In the genomic region with DNA sequence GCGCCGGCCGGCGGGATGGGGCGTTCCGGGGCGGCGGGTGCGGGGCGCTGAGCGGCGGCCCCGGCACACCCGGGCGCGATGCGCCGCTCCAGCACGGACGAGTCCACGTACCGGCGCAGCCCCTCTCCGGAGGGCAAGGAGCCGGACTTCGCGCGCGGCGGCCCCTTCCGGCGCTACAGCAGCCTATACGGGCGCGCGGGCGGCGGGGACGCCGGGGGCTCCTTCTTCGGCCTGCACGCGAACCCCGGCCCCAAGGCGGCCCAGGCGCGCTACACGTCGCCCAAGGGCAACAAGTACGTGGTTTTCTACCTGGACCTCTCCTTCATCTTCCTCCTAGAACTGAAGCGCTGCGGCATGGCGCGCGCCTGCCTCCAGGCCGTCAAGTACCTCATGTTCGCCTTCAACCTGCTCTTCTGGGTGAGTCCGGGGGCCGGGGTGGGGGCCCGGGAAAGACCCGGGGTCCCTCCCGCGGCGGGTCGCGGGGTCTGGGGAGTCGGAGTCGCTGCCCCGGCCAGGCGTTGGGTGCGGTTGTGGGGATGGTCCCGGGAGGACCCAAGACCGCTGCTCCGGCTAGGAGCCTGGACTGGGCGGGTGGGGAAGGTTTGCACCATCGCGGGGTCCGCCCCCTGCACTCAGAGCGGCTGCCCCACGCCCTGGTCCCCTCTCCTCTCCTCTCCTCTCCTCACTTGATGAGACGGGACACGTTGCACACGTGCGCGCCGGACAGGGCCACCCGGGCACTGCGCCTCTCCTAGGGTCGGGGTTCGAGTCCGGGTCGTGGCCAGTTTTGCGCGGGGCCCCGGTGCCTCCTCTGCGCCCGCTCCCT, we compare ENCODE assay signal across 10 cellular contexts. TPM values are rescaled to one million over a fixed set of nuclear protein-coding genes. Genes with fewer than 3 reads are reported as not detected.
A peak's percentile ranks its signal among the peaks of the same experiment; 100 is the strongest.
DNase-seq lines count a peak whose midpoint lies in the region; ATAC-seq and TF ChIP-seq lines count a peak whose summit lies in the region.
"Had no signal": no experiment of that assay in that cellular context is flagged by ENCODE, and none has a peak within 500 bp of the region (broad histone marks: within the 10 kb centered on the region; RNA-seq: fewer than 3 reads in every experiment).

No MANE protein-coding gene starts in this region.

- no peaks in the 10 kb centered on the region for H3K9me3 Mint-ChIP-seq in activated CD4-positive, alpha-beta T cell treated with anti-CD3 and anti-CD28 coated beads for 36 hours (ENCODE audit: low read depth)
- H3K9me3 Mint-ChIP-seq in activated T-helper 17 cell treated with anti-CD3 and anti-CD28 coated beads, Interleukin-2, amount 50 U/mL, for 72 hours: no peaks in the 10 kb centered on the region
- H3K9me3 Mint-ChIP-seq in effector memory CD8-positive, alpha-beta T cell: no peaks in the 10 kb centered on the region

- no peak overlapping the region for H3K27ac ChIP-seq in iPS-18a (ENCODE audit: low read length)
- peak overlapping the region in 1 of 5 donors; percentile 42 for H3K27ac ChIP-seq in stomach

- H3K9ac ChIP-seq in iPS-18a (ENCODE audit: low read length): peak overlapping the region; percentile 22

- peak; percentile 23 for ATAC-seq in activated CD4-positive, alpha-beta T cell treated with anti-CD3 and anti-CD28 coated beads for 36 hours
- peak; percentile 11 for ATAC-seq in activated T-helper 17 cell treated with anti-CD3 and anti-CD28 coated beads, Interleukin-2, amount 50 U/mL, for 72 hours (replicated peaks)
- no peak for ATAC-seq in effector memory CD8-positive, alpha-beta T cell (replicated peaks)

- H3K4me3 ChIP-seq in iPS-18a (ENCODE audit: low read length): peak overlapping the region; percentile 63
- H3K4me3 ChIP-seq in stomach: peak overlapping the region; percentile 43 to 58 (median 48)

- H3K4me1 ChIP-seq in iPS-18a (ENCODE audit: control insufficient read depth, low read depth, low read length) (peaks cover 13% of the 10 kb centered on the region), stomach (peaks cover 32 to 66% (median 56%) of the 10 kb centered on the region in 4 donors)

- no peak for TF ChIP-seq EP300 in stomach (IDR thresholded peaks at IDR 0.05)

- H3K36me3 ChIP-seq in iPS-18a (ENCODE audit: control insufficient read depth, low read depth, low read length): no peaks in the 10 kb centered on the region
- H3K36me3 ChIP-seq in stomach: peaks cover 0 to 5% (median 2%) of the 10 kb centered on the region in 4 donors

- WGBS in stomach, 5 donors: 13 to 43% (median 22%) methylated on average over 39 to 97 of the region's 97 CpGs

- H3K27ac Mint-ChIP-seq in activated CD4-positive, alpha-beta T cell treated with anti-CD3 and anti-CD28 coated beads for 36 hours: no peak overlapping the region
- H3K27ac Mint-ChIP-seq in activated T-helper 17 cell treated with anti-CD3 and anti-CD28 coated beads, Interleukin-2, amount 50 U/mL, for 72 hours: no peak overlapping the region
- no peak overlapping the region for H3K27ac Mint-ChIP-seq in effector memory CD8-positive, alpha-beta T cell

- H3K4me3 Mint-ChIP-seq in activated CD4-positive, alpha-beta T cell treated with anti-CD3 and anti-CD28 coated beads for 36 hours: peak overlapping the region; percentile 30
- no peak overlapping the region for H3K4me3 Mint-ChIP-seq in activated T-helper 17 cell treated with anti-CD3 and anti-CD28 coated beads, Interleukin-2, amount 50 U/mL, for 72 hours
- H3K4me3 Mint-ChIP-seq in effector memory CD8-positive, alpha-beta T cell: peak overlapping the region in 1 of 2 donors; percentile 17

- no peaks in the 10 kb centered on the region for H3K36me3 Mint-ChIP-seq in activated CD4-positive, alpha-beta T cell treated with anti-CD3 and anti-CD28 coated beads for 36 hours (ENCODE audit: low read depth)
- no peaks in the 10 kb centered on the region for H3K36me3 Mint-ChIP-seq in activated T-helper 17 cell treated with anti-CD3 and anti-CD28 coated beads, Interleukin-2, amount 50 U/mL, for 72 hours (ENCODE audit: low read depth)
- peaks cover 8% of the 10 kb centered on the region for H3K36me3 Mint-ChIP-seq in effector memory CD8-positive, alpha-beta T cell (ENCODE audit: insufficient read depth)

- DNase-seq in activated CD4-positive, alpha-beta T cell treated with anti-CD3 and anti-CD28 coated beads for 36 hours: no peak
- DNase-seq in activated CD4-positive, alpha-beta T cell treated with anti-CD3 and anti-CD28 coated beads, Interleukin-2, amount 50 U/mL, for 4 hours: no peak
- no peak for DNase-seq in stomach
- DNase-seq in NK-92 (lab: John Stamatoyannopoulos, UW; ENCODE audit: unreplicated experiment): no peak
- DNase-seq in effector memory CD8-positive, alpha-beta T cell: no peak
- no peak for DNase-seq in CD1c-positive myeloid dendritic cell (ENCODE audit: extremely low spot score)
- DNase-seq: cortex of kidney, posterior cingulate gyrus had no signal

- H3K4me1 Mint-ChIP-seq in activated CD4-positive, alpha-beta T cell treated with anti-CD3 and anti-CD28 coated beads for 36 hours: peaks cover 8% of the 10 kb centered on the region
- no peaks in the 10 kb centered on the region for H3K4me1 Mint-ChIP-seq in activated T-helper 17 cell treated with anti-CD3 and anti-CD28 coated beads, Interleukin-2, amount 50 U/mL, for 72 hours
- peaks cover 3 to 8% of the 10 kb centered on the region in 2 donors for H3K4me1 Mint-ChIP-seq in effector memory CD8-positive, alpha-beta T cell (ENCODE audit: low read depth in 2 of 2)

- POLR2A ChIA-PET in activated CD4-positive, alpha-beta T cell treated with anti-CD3 and anti-CD28 coated beads for 36 hours (lab: Charles Lee): no interaction called here

- CTCF ChIA-PET in activated CD4-positive, alpha-beta T cell treated with anti-CD3 and anti-CD28 coated beads for 36 hours (lab: Charles Lee): no interaction called here

- peaks cover 24% of the 10 kb centered on the region for H3K27me3 ChIP-seq in iPS-18a (ENCODE audit: control insufficient read depth, insufficient read depth, low read length)
- H3K27me3 ChIP-seq in stomach: peaks cover 0 to 42% (median 25%) of the 10 kb centered on the region in 3 donors

- no peak for TF ChIP-seq CTCF in stomach (IDR thresholded peaks at IDR 0.05)

- intact Hi-C loops in activated CD4-positive, alpha-beta T cell treated with anti-CD3 and anti-CD28 coated beads for 36 hours (cut with DNase I, micrococcal nuclease): loop anchor here (5.0 to 10.0 kb wide), 5 partner anchors 62 to 915 kb away; a partner anchor contains a TSS
- intact Hi-C loops in stomach (cut with DNase I; ENCODE audit: low total_unique reads): loop anchor here (5.0 kb wide), 1 partner anchor 202 kb away; no protein-coding TSS in a partner anchor

- H3K9me3 ChIP-seq in iPS-18a (ENCODE audit: control insufficient read depth, low read depth, low read length): no peaks in the 10 kb centered on the region
- no peaks in the 10 kb centered on the region for H3K9me3 ChIP-seq in stomach

- no peaks in the 10 kb centered on the region for H3K27me3 Mint-ChIP-seq in activated CD4-positive, alpha-beta T cell treated with anti-CD3 and anti-CD28 coated beads for 36 hours
- no peaks in the 10 kb centered on the region for H3K27me3 Mint-ChIP-seq in activated T-helper 17 cell treated with anti-CD3 and anti-CD28 coated beads, Interleukin-2, amount 50 U/mL, for 72 hours
- peaks cover 0 to 12% of the 10 kb centered on the region in 2 donors for H3K27me3 Mint-ChIP-seq in effector memory CD8-positive, alpha-beta T cell

- no peak for TF ChIP-seq POLR2A in stomach (IDR thresholded peaks at IDR 0.05)

RNA-seq across cellular contexts. Expression of a gene that starts 7.5 kb away (rescaled TPM):
- 1 to 10 TPM; 5.2 to 6.0 TPM for total RNA-seq in activated CD4-positive, alpha-beta T cell treated with anti-CD3 and anti-CD28 coated beads for 36 hours
- 10 to 100 TPM in 1 of 2 donors, 1 to 10 TPM in 1; 6.0 to 11.2 TPM for total RNA-seq in activated T-helper 17 cell treated with anti-CD3 and anti-CD28 coated beads, Interleukin-2, amount 50 U/mL, for 72 hours
- total RNA-seq in stomach: 100 to 1,000 TPM in 1 of 5 donors, 10 to 100 TPM in 4; 20.5 to 116 (median 29.7) TPM
- polyA plus RNA-seq in stomach: 10 to 100 TPM; 10.5 to 29.8 (median 26.4) TPM

RNA-seq across cellular contexts. Expression of a gene that starts 7.8 kb away (rescaled TPM):
- total RNA-seq in activated CD4-positive, alpha-beta T cell treated with anti-CD3 and anti-CD28 coated beads for 36 hours: 10 to 100 TPM; 74.6 to 79.4 TPM
- 100 to 1,000 TPM in 1 of 2 donors, 10 to 100 TPM in 1; 41.2 to 106 TPM for total RNA-seq in activated T-helper 17 cell treated with anti-CD3 and anti-CD28 coated beads, Interleukin-2, amount 50 U/mL, for 72 hours
- total RNA-seq in stomach: 100 to 1,000 TPM in 1 of 5 donors, 10 to 100 TPM in 4; 13.8 to 407 (median 63.4) TPM
- 100 to 1,000 TPM; 130 to 160 (median 152) TPM for polyA plus RNA-seq in stomach

RNA-seq across cellular contexts. Expression of a gene that starts 17.4 kb away (rescaled TPM):
- total RNA-seq in activated CD4-positive, alpha-beta T cell treated with anti-CD3 and anti-CD28 coated beads for 36 hours: 10 to 100 TPM; 36.8 to 38.6 TPM
- total RNA-seq in activated T-helper 17 cell treated with anti-CD3 and anti-CD28 coated beads, Interleukin-2, amount 50 U/mL, for 72 hours: 10 to 100 TPM; 61.5 to 74.6 TPM
- total RNA-seq in stomach: 100 to 1,000 TPM; 103 to 293 (median 157) TPM
- 100 to 1,000 TPM in 2 of 3 donors, 10 to 100 TPM in 1; 66.7 to 262 (median 206) TPM for polyA plus RNA-seq in stomach

RNA-seq across cellular contexts. Expression of a gene that starts 22.4 kb away (rescaled TPM):
- under 1 TPM; 0.33 to 0.50 TPM for total RNA-seq in activated CD4-positive, alpha-beta T cell treated with anti-CD3 and anti-CD28 coated beads for 36 hours
- 1 to 10 TPM; 1.4 to 1.9 TPM for total RNA-seq in activated T-helper 17 cell treated with anti-CD3 and anti-CD28 coated beads, Interleukin-2, amount 50 U/mL, for 72 hours
- 100 to 1,000 TPM in 4 of 5 donors, 10 to 100 TPM in 1; 12.7 to 556 (median 165) TPM for total RNA-seq in stomach
- 100 to 1,000 TPM; 105 to 133 (median 119) TPM for polyA plus RNA-seq in stomach

RNA-seq across cellular contexts. Expression of a gene that starts 31.4 kb away (rescaled TPM):
- total RNA-seq in activated CD4-positive, alpha-beta T cell treated with anti-CD3 and anti-CD28 coated beads for 36 hours: 10 to 100 TPM; 24.7 to 26.2 TPM
- 10 to 100 TPM; 36.8 to 39.3 TPM for total RNA-seq in activated T-helper 17 cell treated with anti-CD3 and anti-CD28 coated beads, Interleukin-2, amount 50 U/mL, for 72 hours
- total RNA-seq in stomach: 100 to 1,000 TPM in 3 of 5 donors, 10 to 100 TPM in 2; 33.4 to 385 (median 139) TPM
- 10 to 100 TPM; 41.7 to 85.1 (median 77.8) TPM for polyA plus RNA-seq in stomach
